9 cellular contexts compared by ENCODE assay signal in genomic region chr16:30921459-30921747, GRCh38. TPM values are rescaled to one million over a fixed set of nuclear protein-coding genes. Genes with fewer than 3 reads are reported as not detected.
DNase-seq lines count a peak whose midpoint lies in the region; ATAC-seq and TF ChIP-seq lines count a peak whose summit lies in the region.
"Had no signal": no experiment of that assay in that cellular context is flagged by ENCODE, and none has a peak within 500 bp of the region (broad histone marks: within the 10 kb centered on the region; RNA-seq: fewer than 3 reads in every experiment).

No MANE protein-coding gene starts in this region.

- POLR2A ChIA-PET in AG04450 (lab: Yijun Ruan, JAX): no interaction called here
- POLR2A ChIA-PET in naive thymus-derived CD8-positive, alpha-beta T cell (lab: Charles Lee): interaction anchor here (1.0 to 2.8 kb wide), 3 partner anchors 17 to 46 kb away, joined by 6 to 11 read pairs (median 8); no protein-coding TSS in a partner anchor

- no peaks in the 10 kb centered on the region for H3K27me3 ChIP-seq in AG04450 (ENCODE audit: control insufficient read depth, insufficient read depth, low read length)

- H3K4me3 Mint-ChIP-seq in naive thymus-derived CD8-positive, alpha-beta T cell: peak overlapping the region; percentile 96 to 100 (median 99)

- no peaks in the 10 kb centered on the region for H3K36me3 Mint-ChIP-seq in naive thymus-derived CD8-positive, alpha-beta T cell

- H3K4me3 ChIP-seq in AG04450 (ENCODE audit: low read depth, low read length): peak overlapping the region; percentile 71
- peak overlapping the region; percentile 99 for H3K4me3 ChIP-seq in Jurkat, Clone E6-1 (ENCODE audit: low read length)

- no peaks in the 10 kb centered on the region for H3K27me3 Mint-ChIP-seq in naive thymus-derived CD8-positive, alpha-beta T cell

- H3K27ac ChIP-seq in AG04450 (ENCODE audit: low read depth, low read length) (peak overlapping the region; percentile 81), caudate nucleus (ENCODE audit: low read depth, low read length) (peak overlapping the region; percentile 99)

- TF ChIP-seq CTCF in AG04450 (IDR thresholded peaks at IDR 0.05; ENCODE audit: low read depth, low read length): no peak

- peak overlapping the region; percentile 97 to 100 (median 99) for H3K27ac Mint-ChIP-seq in naive thymus-derived CD8-positive, alpha-beta T cell

- CTCF ChIA-PET in AG04450 (lab: Charles Lee): interaction anchor here (0.7 to 2.3 kb wide), 2 partner anchors 53 to 76 kb away, joined by 3 to 21 read pairs; no protein-coding TSS in a partner anchor

- H3K9me3 Mint-ChIP-seq in naive thymus-derived CD8-positive, alpha-beta T cell: no peaks in the 10 kb centered on the region

- DNase-seq in AG04450 (ENCODE audit: low read depth, low spot score) (no peak), caudate nucleus (lab: John Stamatoyannopoulos, UW) (no peak), HUDEP-2 (lab: John Stamatoyannopoulos, UW; ENCODE audit: unreplicated experiment in 76 of 76) (no peak), NCI-H1092 (lab: John Stamatoyannopoulos, UW) (no peak), A172 (ENCODE audit: low spot score) (no peak)
- DNase-seq in Jurkat, Clone E6-1 (ENCODE audit: low read depth, low spot score): no peak
- no peak for DNase-seq in naive thymus-derived CD8-positive, alpha-beta T cell
- no peak for DNase-seq in activated CD4-positive, CD25-positive, alpha-beta regulatory T cell (lab: John Stamatoyannopoulos, UW)

- no peak for ATAC-seq in naive thymus-derived CD8-positive, alpha-beta T cell

- no peaks in the 10 kb centered on the region for H3K9me3 ChIP-seq in AG04450 (ENCODE audit: control insufficient read depth, insufficient read depth, low read length)

- H3K4me1 Mint-ChIP-seq in naive thymus-derived CD8-positive, alpha-beta T cell: peaks cover 17 to 28% (median 21%) of the 10 kb centered on the region in 4 donors

RNA-seq across cellular contexts. Expression of gene FBXL19, which starts 2.0 kb away (rescaled TPM):
- 7.1 and 10.6 TPM in 2 replicates for polyA plus RNA-seq in AG04450 (2011; rRNA removed)
- 7.6 and 9.4 TPM in 2 replicates for polyA minus RNA-seq in AG04450 (2011; rRNA and poly(A)+ RNA removed)
- 24.0 TPM for polyA plus RNA-seq in Jurkat, Clone E6-1 (2012; ENCODE audit: insufficient read depth, insufficient read length)
- 10 to 100 TPM; 13.1 to 16.8 TPM for total RNA-seq in naive thymus-derived CD8-positive, alpha-beta T cell
- polyA plus RNA-seq in naive thymus-derived CD8-positive, alpha-beta T cell: under 1 TPM; 0.06 to 0.29 (median 0.16) TPM
- 18.7 and 32.5 TPM in 2 replicates for total RNA-seq in A172 (2014; rRNA removed; shearing (Covaris generic))

RNA-seq across cellular contexts. Expression of gene CTF1, which starts 25.0 kb away (rescaled TPM):
- polyA plus RNA-seq in AG04450 (2011; rRNA removed): 10.1 and 12.5 TPM in 2 replicates
- 6.5 and 6.6 TPM in 2 replicates for polyA minus RNA-seq in AG04450 (2011; rRNA and poly(A)+ RNA removed)
- polyA plus RNA-seq in Jurkat, Clone E6-1 (2012; ENCODE audit: insufficient read depth, insufficient read length): not detected
- 1 to 10 TPM; 1.0 to 1.3 TPM for total RNA-seq in naive thymus-derived CD8-positive, alpha-beta T cell
- polyA plus RNA-seq in naive thymus-derived CD8-positive, alpha-beta T cell: under 1 TPM in 1 of 3 donors, not detected in 2; 0.14 TPM
- 1.9 and 2.3 TPM in 2 replicates for total RNA-seq in A172 (2014; rRNA removed; shearing (Covaris generic))
- total RNA-seq: HT1080 had no signal

RNA-seq across cellular contexts. Expression of gene ORAI3, which starts 27.5 kb away (rescaled TPM):
- 23.7 and 29.5 TPM in 2 replicates for polyA plus RNA-seq in AG04450 (2011; rRNA removed)
- 17.4 and 23.4 TPM in 2 replicates for polyA minus RNA-seq in AG04450 (2011; rRNA and poly(A)+ RNA removed)
- polyA plus RNA-seq in Jurkat, Clone E6-1 (2012; ENCODE audit: insufficient read depth, insufficient read length): not detected
- 10 to 100 TPM; 18.6 to 20.8 TPM for total RNA-seq in naive thymus-derived CD8-positive, alpha-beta T cell
- 10 to 100 TPM; 15.2 to 16.0 (median 15.5) TPM for polyA plus RNA-seq in naive thymus-derived CD8-positive, alpha-beta T cell
- total RNA-seq in A172 (2014; rRNA removed; shearing (Covaris generic)): 46.4 and 50.8 TPM in 2 replicates

RNA-seq across cellular contexts. Expression of gene BCL7C, which starts 27.5 kb away (rescaled TPM):
- 27.7 and 27.8 TPM in 2 replicates for polyA plus RNA-seq in AG04450 (2011; rRNA removed)
- polyA minus RNA-seq in AG04450 (2011; rRNA and poly(A)+ RNA removed): 10.8 and 11.1 TPM in 2 replicates
- 29.0 TPM for polyA plus RNA-seq in Jurkat, Clone E6-1 (2012; ENCODE audit: insufficient read depth, insufficient read length)
- total RNA-seq in naive thymus-derived CD8-positive, alpha-beta T cell: 10 to 100 TPM; 24.2 to 24.6 TPM
- polyA plus RNA-seq in naive thymus-derived CD8-positive, alpha-beta T cell: 10 to 100 TPM; 33.9 to 38.8 (median 34.7) TPM
- total RNA-seq in A172 (2014; rRNA removed; shearing (Covaris generic)): 57.3 and 60.8 TPM in 2 replicates

RNA-seq across cellular contexts. Expression of gene SETD1A, which starts 36.2 kb away (rescaled TPM):
- polyA plus RNA-seq in AG04450 (2011; rRNA removed): 1.1 and 1.4 TPM in 2 replicates
- polyA minus RNA-seq in AG04450 (2011; rRNA and poly(A)+ RNA removed): 2.4 and 5.3 TPM in 2 replicates
- polyA plus RNA-seq in Jurkat, Clone E6-1 (2012; ENCODE audit: insufficient read depth, insufficient read length): 18.2 TPM
- 10 to 100 TPM; 39.5 to 44.3 TPM for total RNA-seq in naive thymus-derived CD8-positive, alpha-beta T cell
- 1 to 10 TPM in 1 of 3 donors, under 1 TPM in 2; 0.35 to 2.0 (median 0.77) TPM for polyA plus RNA-seq in naive thymus-derived CD8-positive, alpha-beta T cell
- 3.5 and 3.8 TPM in 2 replicates for total RNA-seq in A172 (2014; rRNA removed; shearing (Covaris generic))
